In genomic region chr11:64888761-64889511, GRCh38 we compare ENCODE assay signal across 13 cellular contexts. TPM values are rescaled to one million over a fixed set of nuclear protein-coding genes. Genes with fewer than 3 reads are reported as not detected.
DNase-seq lines count a peak whose midpoint lies in the region; ATAC-seq and TF ChIP-seq lines count a peak whose summit lies in the region.
"Had no signal": no experiment of that assay in that cellular context is flagged by ENCODE, and none has a peak within 500 bp of the region (broad histone marks: within the 10 kb centered on the region; RNA-seq: fewer than 3 reads in every experiment).

No MANE protein-coding gene starts in this region.

- POLR2A ChIA-PET in activated CD8-positive, alpha-beta T cell treated with anti-CD3 and anti-CD28 coated beads, Interleukin-2, amount 10 ng/mL, durations not matched to agents 7 days and 5 days (lab: Charles Lee), result interaction anchor here (1.1 to 1.3 kb wide), 2 partner anchors 12 to 38 kb away, joined by 3 to 4 read pairs; no protein-coding TSS in a partner anchor

- CTCF ChIA-PET in activated CD8-positive, alpha-beta T cell treated with anti-CD3 and anti-CD28 coated beads, Interleukin-2, amount 10 ng/mL, durations not matched to agents 7 days and 5 days (lab: Charles Lee), result interaction anchor here (0.6 to 15.3 kb wide), 5 partner anchors 12 to 1983 kb away, joined by 3 to 491 read pairs (median 75); partner anchors contain the start of genes CDC42BPG and EHD1

- no peak for TF ChIP-seq CTCF in chondrocyte (IDR thresholded peaks at IDR 0.05)
- no peak for TF ChIP-seq CTCF in omental fat pad (IDR thresholded peaks at IDR 0.05)

- H3K4me1 Mint-ChIP-seq in chondrocyte (ENCODE audit: low read depth), result peaks cover 4% of the 10 kb centered on the region
- peaks cover 33% of the 10 kb centered on the region for H3K4me1 Mint-ChIP-seq in activated CD8-positive, alpha-beta T cell treated with anti-CD3 and anti-CD28 coated beads, Interleukin-2, amount 10 ng/mL, durations not matched to agents 7 days and 5 days (ENCODE audit: low read depth)

- no peaks in the 10 kb centered on the region for H3K36me3 Mint-ChIP-seq in chondrocyte (ENCODE audit: low read depth)
- no peaks in the 10 kb centered on the region for H3K36me3 Mint-ChIP-seq in activated CD8-positive, alpha-beta T cell treated with anti-CD3 and anti-CD28 coated beads, Interleukin-2, amount 10 ng/mL, durations not matched to agents 7 days and 5 days (ENCODE audit: low read depth)

- peak; percentile 17 for ATAC-seq in omental fat pad (ENCODE audit: low FRiP score)
- ATAC-seq in activated CD8-positive, alpha-beta T cell treated with anti-CD3 and anti-CD28 coated beads, Interleukin-2, amount 10 ng/mL, durations not matched to agents 7 days and 5 days, result no peak

- DNase-seq in M059J (ENCODE audit: low read depth), result peak; percentile 28
- peak; percentile 83 for DNase-seq in chondrocyte (ENCODE audit: low spot score)
- DNase-seq in omental fat pad (ENCODE audit: low spot score), result no peak
- DNase-seq in activated CD8-positive, alpha-beta T cell treated with anti-CD3 and anti-CD28 coated beads, Interleukin-2, amount 10 ng/mL, durations not matched to agents 7 days and 5 days, result no peak
- DNase-seq in stimulated activated CD4-positive, alpha-beta T cell treated with anti-CD3 and anti-CD28 coated beads, Interleukin-2, amount 100 ng/mL, for 48 hours, result no peak
- no peak for DNase-seq in NK-92 treated with Interleukin-12 subunit alpha and Interleukin-12 subunit beta, amount 100 ng/mL, for 24 hours (lab: John Stamatoyannopoulos, UW)
- DNase-seq: cortex of kidney, DMS79 treated with DMSO at 0.1 percent for 48 hours, NCI-H1417 had no signal

- no peaks in the 10 kb centered on the region for H3K27me3 Mint-ChIP-seq in chondrocyte (ENCODE audit: low read depth)
- no peaks in the 10 kb centered on the region for H3K27me3 Mint-ChIP-seq in activated CD8-positive, alpha-beta T cell treated with anti-CD3 and anti-CD28 coated beads, Interleukin-2, amount 10 ng/mL, durations not matched to agents 7 days and 5 days (ENCODE audit: low read depth)

- H3K27ac Mint-ChIP-seq in chondrocyte (ENCODE audit: unreplicated experiment), result no peak overlapping the region
- no peak overlapping the region for H3K27ac Mint-ChIP-seq in activated CD8-positive, alpha-beta T cell treated with anti-CD3 and anti-CD28 coated beads, Interleukin-2, amount 10 ng/mL, durations not matched to agents 7 days and 5 days

- no peaks in the 10 kb centered on the region for H3K9me3 Mint-ChIP-seq in chondrocyte (ENCODE audit: low read depth)
- H3K9me3 Mint-ChIP-seq in activated CD8-positive, alpha-beta T cell treated with anti-CD3 and anti-CD28 coated beads, Interleukin-2, amount 10 ng/mL, durations not matched to agents 7 days and 5 days (ENCODE audit: insufficient read depth), result no peaks in the 10 kb centered on the region

- H3K4me3 Mint-ChIP-seq in chondrocyte (ENCODE audit: unreplicated experiment), result no peak overlapping the region
- H3K4me3 Mint-ChIP-seq in activated CD8-positive, alpha-beta T cell treated with anti-CD3 and anti-CD28 coated beads, Interleukin-2, amount 10 ng/mL, durations not matched to agents 7 days and 5 days, result no peak overlapping the region

RNA-seq across cellular contexts. Expression of gene EHD1, which starts 10.5 kb away (rescaled TPM):
- total RNA-seq in M059J (2014; rRNA removed; shearing (Covaris generic)), result 38.4 and 57.9 TPM in 2 replicates
- total RNA-seq in chondrocyte (78.9 to 129 TPM (median 111 TPM) in 3 replicates), omental fat pad (100 to 1,000 TPM in 2 of 4 donors, 10 to 100 TPM in 2; 66.4 to 226 (median 94.8) TPM)
- 100 to 1,000 TPM; 145 to 150 TPM for total RNA-seq in activated CD8-positive, alpha-beta T cell treated with anti-CD3 and anti-CD28 coated beads, Interleukin-2, amount 10 ng/mL, durations not matched to agents 7 days and 5 days

RNA-seq across cellular contexts. Expression of gene ATG2A, which starts 28.1 kb away (rescaled TPM):
- 12.6 and 16.0 TPM in 2 replicates for total RNA-seq in M059J (2014; rRNA removed; shearing (Covaris generic))
- 15.2 to 21.9 TPM (median 16.3 TPM) in 3 replicates for total RNA-seq in chondrocyte
- total RNA-seq in omental fat pad, result 10 to 100 TPM; 20.3 to 34.8 (median 22.2) TPM
- total RNA-seq in activated CD8-positive, alpha-beta T cell treated with anti-CD3 and anti-CD28 coated beads, Interleukin-2, amount 10 ng/mL, durations not matched to agents 7 days and 5 days, result 10 to 100 TPM; 20.6 to 23.1 TPM

RNA-seq across cellular contexts. Expression of gene PPP2R5B, which starts 35.6 kb away (rescaled TPM):
- total RNA-seq in M059J (2014; rRNA removed; shearing (Covaris generic)), result 21.5 and 39.7 TPM in 2 replicates
- total RNA-seq in chondrocyte, result 21.7 to 33.2 TPM (median 29.3 TPM) in 3 replicates
- 10 to 100 TPM in 3 of 4 donors, 1 to 10 TPM in 1; 7.8 to 20.3 (median 12.4) TPM for total RNA-seq in omental fat pad
- 10 to 100 TPM; 13.7 to 14.0 TPM for total RNA-seq in activated CD8-positive, alpha-beta T cell treated with anti-CD3 and anti-CD28 coated beads, Interleukin-2, amount 10 ng/mL, durations not matched to agents 7 days and 5 days

RNA-seq across cellular contexts. Expression of gene CDC42BPG, which starts 44.5 kb away (rescaled TPM):
- 0.02 and 0.54 TPM in 2 replicates for total RNA-seq in M059J (2014; rRNA removed; shearing (Covaris generic))
- total RNA-seq in chondrocyte (0.17 to 0.46 TPM (median 0.35 TPM) in 3 replicates), omental fat pad (under 1 TPM; 0.19 to 0.48 (median 0.42) TPM)
- total RNA-seq in activated CD8-positive, alpha-beta T cell treated with anti-CD3 and anti-CD28 coated beads, Interleukin-2, amount 10 ng/mL, durations not matched to agents 7 days and 5 days, result 1 to 10 TPM in 1 of 2 experiments, under 1 TPM in 1; 0.61 to 1.2 TPM

RNA-seq across cellular contexts. Expression of gene GPHA2, which starts 46.8 kb away (rescaled TPM):
- total RNA-seq in M059J (2014; rRNA removed; shearing (Covaris generic)), result not detected in 2 replicates
- not detected in 3 replicates for total RNA-seq in chondrocyte
- total RNA-seq in omental fat pad, result not detected
- not detected for total RNA-seq in activated CD8-positive, alpha-beta T cell treated with anti-CD3 and anti-CD28 coated beads, Interleukin-2, amount 10 ng/mL, durations not matched to agents 7 days and 5 days
- total RNA-seq: glomerular endothelial cell, H4, myocyte, thoracic aorta had no signal

Comparison
In these comparisons a context has a peak if more than half of its experiments do, and no peak if none do; other contexts are left out.
1. DNase-seq: peak in M059J (single experiment) and chondrocyte (single experiment); none in omental fat pad (single experiment), activated CD8-positive, alpha-beta T cell treated with anti-CD3 and anti-CD28 coated beads, Interleukin-2, amount 10 ng/mL, durations not matched to agents 7 days and 5 days (single experiment), stimulated activated CD4-positive, alpha-beta T cell treated with anti-CD3 and anti-CD28 coated beads, Interleukin-2, amount 100 ng/mL, for 48 hours (0 of 2) and NK-92 treated with Interleukin-12 subunit alpha and Interleukin-12 subunit beta, amount 100 ng/mL, for 24 hours (single experiment).